8 cellular contexts compared by ENCODE assay signal in genomic region chr7:32992750-32993149, GRCh38. TPM values are rescaled to one million over a fixed set of nuclear protein-coding genes. Genes with fewer than 3 reads are reported as not detected.
DNase-seq lines count a peak whose midpoint lies in the region; ATAC-seq, FAIRE-seq and TF ChIP-seq lines count a peak whose summit lies in the region.
"Not testable (repeated sequence)": the region's sequence is repeated elsewhere in the genome, so short reads cannot be mapped to it uniquely, and the experiment has no call there.

No MANE protein-coding gene starts in this region.

- intact Hi-C loops in activated CD8-positive, alpha-beta T cell treated with anti-CD3 and anti-CD28 coated beads for 36 hours (cut with micrococcal nuclease); body of pancreas (cut with DNase I); endothelial cell of umbilical vein (cut with micrococcal nuclease): not testable (repeated sequence)

- BruUV-seq in endothelial cell of umbilical vein (replicated peaks; lab: Mats Ljungman, UMichigan): not testable (repeated sequence)

- ATAC-seq in activated CD8-positive, alpha-beta T cell treated with anti-CD3 and anti-CD28 coated beads for 36 hours: peak; percentile 74
- peak; percentile 72 for ATAC-seq in body of pancreas

- not testable (repeated sequence) for H2AFZ ChIP-seq in endothelial cell of umbilical vein (ENCODE audit: low read depth, low read length)

- not testable (repeated sequence) for H3K9me3 ChIP-seq in CD8-positive, alpha-beta memory T cell (ENCODE audit: low read length); HEK293 (ENCODE audit: control insufficient read depth, insufficient read depth, low read depth, low read length); body of pancreas; endothelial cell of umbilical vein (replicated peaks; ENCODE audit: control insufficient read depth, insufficient read depth, low read length)

- H3K27me3 ChIP-seq in CD8-positive, alpha-beta memory T cell (ENCODE audit: insufficient read depth, low read length, poor library complexity, severe bottlenecking); body of pancreas; endothelial cell of umbilical vein (ENCODE audit: control insufficient read depth in 2 of 2, insufficient read depth in 2 of 2, low read length in 2 of 2): not testable (repeated sequence)

- H3K27ac Mint-ChIP-seq in CD8-positive, alpha-beta memory T cell: peak overlapping the region in 2 of 8 donors; percentile 32 to 46
- not testable (repeated sequence) for H3K27ac Mint-ChIP-seq in activated CD8-positive, alpha-beta T cell treated with anti-CD3 and anti-CD28 coated beads for 36 hours

- not testable (repeated sequence) for H3K27ac ChIP-seq in CD8-positive, alpha-beta memory T cell (ENCODE audit: low read depth, low read length); HEK293 (ENCODE audit: extremely low read depth, low read depth, low read length); body of pancreas; endothelial cell of umbilical vein (ENCODE audit: insufficient read depth, low read depth, low read length)

- not testable (repeated sequence) for H4K20me1 ChIP-seq in endothelial cell of umbilical vein (replicated peaks; ENCODE audit: control insufficient read depth, extremely low read depth, insufficient read depth, low read length)

- CTCF ChIA-PET in CD8-positive, alpha-beta memory T cell (lab: Charles Lee); HEK293 (lab: Yijun Ruan, JAX); activated CD8-positive, alpha-beta T cell treated with anti-CD3 and anti-CD28 coated beads for 36 hours (lab: Charles Lee); endothelial cell of umbilical vein (lab: Charles Lee): not testable (repeated sequence)

- H3K9ac ChIP-seq in endothelial cell of umbilical vein (replicated peaks; ENCODE audit: extremely low read depth, insufficient read depth, low read length): not testable (repeated sequence)

- H3K79me2 ChIP-seq in endothelial cell of umbilical vein (ENCODE audit: control insufficient read depth, insufficient read depth, low read length): not testable (repeated sequence)

- peaks cover 27 to 35% (median 29%) of the 10 kb centered on the region in 3 donors for H3K4me1 Mint-ChIP-seq in CD8-positive, alpha-beta memory T cell
- peaks cover 28% of the 10 kb centered on the region for H3K4me1 Mint-ChIP-seq in activated CD8-positive, alpha-beta T cell treated with anti-CD3 and anti-CD28 coated beads for 36 hours (ENCODE audit: low read depth)

- not testable (repeated sequence) for H3K4me2 ChIP-seq in endothelial cell of umbilical vein (ENCODE audit: insufficient read depth, low read length)

- not testable (repeated sequence) for H3K9me1 ChIP-seq in endothelial cell of umbilical vein (replicated peaks; ENCODE audit: control insufficient read depth, extremely low read depth, insufficient read depth, low read length)

- not testable (repeated sequence) for H3K9me3 Mint-ChIP-seq in CD8-positive, alpha-beta memory T cell; activated CD8-positive, alpha-beta T cell treated with anti-CD3 and anti-CD28 coated beads for 36 hours

- H3K4me3 Mint-ChIP-seq in CD8-positive, alpha-beta memory T cell: peak overlapping the region in 5 of 7 donors; percentile 16 to 81 (median 26)
- not testable (repeated sequence) for H3K4me3 Mint-ChIP-seq in activated CD8-positive, alpha-beta T cell treated with anti-CD3 and anti-CD28 coated beads for 36 hours

- not testable (repeated sequence) for TF ChIP-seq POLR2A in body of pancreas (IDR thresholded peaks at IDR 0.05); endothelial cell of umbilical vein (IDR thresholded peaks at IDR 0.05; ENCODE audit: low read depth, low read length)

- POLR2A ChIA-PET in CD8-positive, alpha-beta memory T cell (lab: Charles Lee); HEK293 (lab: Yijun Ruan, JAX); activated CD8-positive, alpha-beta T cell treated with anti-CD3 and anti-CD28 coated beads for 36 hours (lab: Charles Lee); endothelial cell of umbilical vein (lab: Charles Lee): not testable (repeated sequence)

- dilution Hi-C loops in endothelial cell of umbilical vein (cut with MboI; ENCODE audit: extremely low pct_ligation_motif_present, low sequenced_read_pairs): not testable (repeated sequence)

- H3K36me3 Mint-ChIP-seq in CD8-positive, alpha-beta memory T cell; activated CD8-positive, alpha-beta T cell treated with anti-CD3 and anti-CD28 coated beads for 36 hours (ENCODE audit: low read depth): not testable (repeated sequence)

- WGBS in body of pancreas, 2 donors: 70 to 77% methylated on average over 6 of the region's 6 CpGs

- peak; percentile 85 for FAIRE-seq in endothelial cell of umbilical vein (lab: Jason Lieb, UNC)

- not testable (repeated sequence) for H3K4me3 ChIP-seq in CD8-positive, alpha-beta memory T cell (ENCODE audit: low read length); HEK293 (ENCODE audit: low read depth, low read length); body of pancreas; endothelial cell of umbilical vein (replicated peaks in 1 of 3; ENCODE audit: insufficient read depth in 1 of 3, low read depth in 1 of 3, low read length in 3 of 3)

- H3K4me1 ChIP-seq in CD8-positive, alpha-beta memory T cell (ENCODE audit: insufficient read depth, low read length); HEK293 (ENCODE audit: control insufficient read depth, insufficient read depth, low read length); body of pancreas; endothelial cell of umbilical vein (ENCODE audit: control insufficient read depth, extremely low read depth, insufficient read depth, low read length): not testable (repeated sequence)

- H3K27me3 Mint-ChIP-seq in CD8-positive, alpha-beta memory T cell: peaks cover 19 to 20% of the 10 kb centered on the region in 2 donors
- peaks cover 35% of the 10 kb centered on the region for H3K27me3 Mint-ChIP-seq in activated CD8-positive, alpha-beta T cell treated with anti-CD3 and anti-CD28 coated beads for 36 hours

- DNase-seq in CD8-positive, alpha-beta memory T cell; body of pancreas: not testable (repeated sequence)
- DNase-seq in activated CD8-positive, alpha-beta T cell treated with anti-CD3 and anti-CD28 coated beads for 36 hours: peak; percentile 27
- DNase-seq in endothelial cell of umbilical vein (ENCODE audit: low read depth, low spot score) (peak; percentile 66), islet precursor cell (peak; percentile 76), mucosa of gallbladder (ENCODE audit: low spot score) (peak; percentile 71), renal cortical epithelial cell (ENCODE audit: low read depth) (peak; percentile 16)

- H3K36me3 ChIP-seq in CD8-positive, alpha-beta memory T cell (ENCODE audit: insufficient read depth, low read length); HEK293 (ENCODE audit: control insufficient read depth in 2 of 2, insufficient read depth in 1 of 2, low read length in 2 of 2); body of pancreas (replicated peaks in 1 of 2; ENCODE audit: insufficient read depth in 1 of 2, low read depth in 2 of 2); endothelial cell of umbilical vein (ENCODE audit: control insufficient read depth in 2 of 2, extremely low read depth in 1 of 2, insufficient read depth in 2 of 2, low read length in 2 of 2): not testable (repeated sequence)

- not testable (repeated sequence) for TF ChIP-seq CTCF in HEK293 (tag by site-specific recombination; IDR thresholded peaks at IDR 0.05); activated CD8-positive, alpha-beta T cell treated with anti-CD3 and anti-CD28 coated beads for 36 hours (IDR thresholded peaks at IDR 0.05); body of pancreas (IDR thresholded peaks at IDR 0.05); endothelial cell of umbilical vein (IDR thresholded peaks at IDR 0.05; ENCODE audit: extremely low read depth in 1 of 2, insufficient read depth in 1 of 2, low read depth in 1 of 2, low read length in 2 of 2)

TF ChIP-seq in HEK293, 187 proteins besides CTCF, POLR2A, EP300 and RAD21:
- TF ChIP-seq EGR2 (tag by site-specific recombination; IDR thresholded peaks at IDR 0.05; ENCODE audit: low read depth): 0 out of 2 replicates have a peak, but pooled peaks have one; percentile 7
TF ChIP-seq in HEK293: peak in this region for 1; not testable (repeated sequence) for 186.

TF ChIP-seq in endothelial cell of umbilical vein, 7 proteins besides CTCF, POLR2A, EP300 and RAD21:
- peak; percentile 16 for TF ChIP-seq POLR2AphosphoS5 (IDR thresholded peaks at IDR 0.05; ENCODE audit: insufficient read depth, low read depth, low read length)

RNA-seq across cellular contexts. Expression of gene FKBP9, which starts 35.5 kb away (rescaled TPM):
- under 1 TPM; 0.29 to 0.31 TPM for total RNA-seq in CD8-positive, alpha-beta memory T cell
- not detected for polyA plus RNA-seq in CD8-positive, alpha-beta memory T cell
- under 1 TPM in 1 of 2 experiments, not detected in 1; 0.47 TPM for total RNA-seq in activated CD8-positive, alpha-beta T cell treated with anti-CD3 and anti-CD28 coated beads for 36 hours
- total RNA-seq in body of pancreas: 100 to 1,000 TPM in 1 of 2 donors, 10 to 100 TPM in 1; 70.8 to 253 TPM
- 112 and 124 TPM in 2 replicates for total RNA-seq in endothelial cell of umbilical vein
- 88.7 and 100 TPM in 2 replicates for polyA plus RNA-seq in endothelial cell of umbilical vein
- polyA plus RNA-seq in endothelial cell of umbilical vein (2011; cell fraction: cytosol; rRNA removed): 75.8 and 83.5 TPM in 2 replicates
- 52.2 and 62.7 TPM in 2 replicates for polyA plus RNA-seq in endothelial cell of umbilical vein (2011; cell fraction: nucleus; rRNA removed)
- 110 and 119 TPM in 2 replicates for polyA plus RNA-seq in endothelial cell of umbilical vein (2012)
- polyA minus RNA-seq in endothelial cell of umbilical vein: 168 and 189 TPM in 2 replicates
- 37.7 TPM for polyA minus RNA-seq in endothelial cell of umbilical vein (2011; cell fraction: cytosol; rRNA and poly(A)+ RNA removed)
- polyA minus RNA-seq in endothelial cell of umbilical vein (2011; cell fraction: nucleus; rRNA and poly(A)+ RNA removed): 36.8 and 49.7 TPM in 2 replicates
- 116 TPM for total RNA-seq in mucosa of gallbladder
- total RNA-seq in renal cortical epithelial cell: 143 and 157 TPM in 2 replicates

Comparison
In these comparisons a context has a peak if more than half of its experiments do, and no peak if none do; other contexts are left out.
1. RNA of gene FKBP9, which starts 35.5 kb away (total RNA-seq): 70.8 to 253 TPM in body of pancreas, 143 to 157 TPM in renal cortical epithelial cell, 112 to 124 TPM in endothelial cell of umbilical vein and 116 TPM in mucosa of gallbladder (single experiment); 0.47 TPM in activated CD8-positive, alpha-beta T cell treated with anti-CD3 and anti-CD28 coated beads for 36 hours and 0.29 to 0.31 TPM in CD8-positive, alpha-beta memory T cell; every median in the first group is over 10 times any median in the second.